Comparison of ENCODE assay signal across 11 cellular contexts in genomic region chr20:63116412-63117106, GRCh38.
A peak's percentile ranks its signal among the peaks of the same experiment; 100 is the strongest.
DNase-seq lines count a peak whose midpoint lies in the region; ATAC-seq and TF ChIP-seq lines count a peak whose summit lies in the region.
"Had no signal": no experiment of that assay in that cellular context is flagged by ENCODE, and none has a peak within 500 bp of the region (broad histone marks: within the 10 kb centered on the region; RNA-seq: fewer than 3 reads in every experiment).

No MANE protein-coding gene starts in this region.

- H3K36me3 Mint-ChIP-seq in GM23338 (ENCODE audit: low read depth) = no peaks in the 10 kb centered on the region; the same call in 2 of the 3 replicates
- no peaks in the 10 kb centered on the region for H3K36me3 Mint-ChIP-seq in activated naive CD8-positive, alpha-beta T cell treated with anti-CD3 and anti-CD28 coated beads, Interleukin-2, amount 50 U/mL, for 24 hours (ENCODE audit: low read depth)

- no peak overlapping the region for H3K4me2 ChIP-seq in GM23338
- H3K4me2 ChIP-seq: KMS-11 had no signal

- H2AFZ ChIP-seq in GM23338 = no peak overlapping the region

- no peaks in the 10 kb centered on the region for H3K27me3 ChIP-seq in GM23338 (ENCODE audit: insufficient read depth)

- H3K4me3 Mint-ChIP-seq in GM23338 = no peak overlapping the region
- H3K4me3 Mint-ChIP-seq in activated naive CD8-positive, alpha-beta T cell treated with anti-CD3 and anti-CD28 coated beads, Interleukin-2, amount 50 U/mL, for 24 hours = no peak overlapping the region

- ATAC-seq in GM23338 (peak; percentile 85), HG03520 (IDR thresholded peaks at IDR 0.05; ENCODE audit: unreplicated experiment) (no peak), HG02885 (IDR thresholded peaks at IDR 0.05; ENCODE audit: poor library complexity, unreplicated experiment) (no peak)
- no peak for ATAC-seq in activated naive CD8-positive, alpha-beta T cell treated with anti-CD3 and anti-CD28 coated beads, Interleukin-2, amount 50 U/mL, for 24 hours

- H3K36me3 ChIP-seq in GM23338 (ENCODE audit: insufficient read depth) = no peaks in the 10 kb centered on the region
- H3K36me3 ChIP-seq: sigmoid colon had no signal

- no peak overlapping the region for H3K27ac Mint-ChIP-seq in GM23338
- H3K27ac Mint-ChIP-seq in activated naive CD8-positive, alpha-beta T cell treated with anti-CD3 and anti-CD28 coated beads, Interleukin-2, amount 50 U/mL, for 24 hours = no peak overlapping the region

- no peaks in the 10 kb centered on the region for H4K20me1 ChIP-seq in GM23338 (replicated peaks; ENCODE audit: insufficient read depth)

- H3K9me3 Mint-ChIP-seq in GM23338 = peaks cover 4% of the 10 kb centered on the region; the same call in 1 of the 3 replicates
- H3K9me3 Mint-ChIP-seq in activated naive CD8-positive, alpha-beta T cell treated with anti-CD3 and anti-CD28 coated beads, Interleukin-2, amount 50 U/mL, for 24 hours = peaks cover 8% of the 10 kb centered on the region

- H3K4me1 Mint-ChIP-seq in GM23338 = no peaks in the 10 kb centered on the region; the same call in 1 of the 3 replicates
- no peaks in the 10 kb centered on the region for H3K4me1 Mint-ChIP-seq in activated naive CD8-positive, alpha-beta T cell treated with anti-CD3 and anti-CD28 coated beads, Interleukin-2, amount 50 U/mL, for 24 hours

- no peak overlapping the region for H3K27ac ChIP-seq in GM23338 (ENCODE audit: low read depth)
- H3K27ac ChIP-seq: KMS-11, sigmoid colon had no signal

- H3K4me1 ChIP-seq in GM23338 (ENCODE audit: insufficient read depth) = no peaks in the 10 kb centered on the region
- H3K4me1 ChIP-seq: sigmoid colon had no signal

- H3K27me3 Mint-ChIP-seq in GM23338 (ENCODE audit: insufficient read depth, low read depth, poor library complexity) = peaks cover 32% of the 10 kb centered on the region
- H3K27me3 Mint-ChIP-seq in activated naive CD8-positive, alpha-beta T cell treated with anti-CD3 and anti-CD28 coated beads, Interleukin-2, amount 50 U/mL, for 24 hours = peaks cover 32% of the 10 kb centered on the region

- DNase-seq in ACHN (peak; percentile 37), GM23338 (ENCODE audit: low spot score) (peak; percentile 80), iris pigment epithelial cell (ENCODE audit: low read depth) (peak; percentile 16), SIG-M5 (lab: John Stamatoyannopoulos, UW) (no peak), NCI-H2196 (lab: John Stamatoyannopoulos, UW; ENCODE audit: unreplicated experiment) (no peak)
- DNase-seq in activated naive CD8-positive, alpha-beta T cell treated with anti-CD3 and anti-CD28 coated beads, Interleukin-2, amount 50 U/mL, for 24 hours = peak; percentile 29
- DNase-seq: activated CD8-positive, alpha-beta memory T cell treated with anti-CD3 and anti-CD28 coated beads, Interleukin-2, amount 50 U/mL, for 4 hours; sigmoid colon had no signal

- in situ Hi-C loops in ACHN (cut with HindIII; ENCODE audit: low pct_ligation_motif_present, low pct_unique_long_range_greater_than_20kb, low sequenced_read_pairs) = no loop called here

- no peaks in the 10 kb centered on the region for H3K9me2 ChIP-seq in GM23338 (ENCODE audit: insufficient read depth)

- H3K4me3 ChIP-seq in GM23338 = no peak overlapping the region
- H3K4me3 ChIP-seq: sigmoid colon had no signal

- no peak for TF ChIP-seq CTCF in GM23338 (conservative IDR thresholded peaks at IDR 0.05; ENCODE audit: low read depth in 2 of 2)

- no peaks in the 10 kb centered on the region for H3F3A ChIP-seq in GM23338 (replicated peaks; ENCODE audit: low read depth)

- H3K79me2 ChIP-seq in GM23338 (replicated peaks; ENCODE audit: insufficient read depth) = no peaks in the 10 kb centered on the region

TF ChIP-seq in GM23338, 12 proteins besides CTCF, POLR2A, EP300 and RAD21:
- TF ChIP-seq ZNF114 (CRISPR knock-in tag; IDR thresholded peaks at IDR 0.05) = no peak
- peak; percentile 96 for TF ChIP-seq REST (IDR thresholded peaks at IDR 0.05; ENCODE audit: unreplicated experiment)
- no peak for TF ChIP-seq ETS1 (IDR thresholded peaks at IDR 0.05)
- no peak for TF ChIP-seq JUNB (IDR thresholded peaks at IDR 0.05; ENCODE audit: unreplicated experiment)
- no peak for TF ChIP-seq NANOG (IDR thresholded peaks at IDR 0.05; ENCODE audit: borderline replicate concordance)
- TF ChIP-seq CREB1 (CRISPR knock-in tag; IDR thresholded peaks at IDR 0.05; ENCODE audit: low read depth) = no peak
- TF ChIP-seq EZH2phosphoT487 (IDR thresholded peaks at IDR 0.05; ENCODE audit: unreplicated experiment) = no peak

Comparison
In these comparisons a context has a peak if more than half of its experiments do, and no peak if none do; other contexts are left out.
1. DNase-seq: peak in ACHN (single experiment), GM23338 (single experiment), activated naive CD8-positive, alpha-beta T cell treated with anti-CD3 and anti-CD28 coated beads, Interleukin-2, amount 50 U/mL, for 24 hours (single experiment) and iris pigment epithelial cell (single experiment); none in SIG-M5 (single experiment) and NCI-H2196 (single experiment).